In genomic region chr7:89311886-89312285, GRCh38 we compare ENCODE assay signal across 22 cellular contexts.
"Had no signal": no experiment of that assay in that cellular context is flagged by ENCODE, and none has a peak within 500 bp of the region (broad histone marks: within the 10 kb centered on the region; RNA-seq: fewer than 3 reads in every experiment).

No MANE protein-coding gene starts in this region.

- H3K4me2 ChIP-seq: smooth muscle cell had no signal

- H3K36me3 Mint-ChIP-seq: naive thymus-derived CD8-positive, alpha-beta T cell had no signal

- H3K4me1 ChIP-seq: left lung, pancreas, prostate gland, right lobe of liver, suprapubic skin, tibial artery, upper lobe of left lung, vagina had no signal

- H3K27me3 ChIP-seq: left lung, pancreas, right lobe of liver, suprapubic skin, tibial artery, upper lobe of left lung, vagina had no signal

- H3K27ac Mint-ChIP-seq: stimulated activated naive CD8-positive, alpha-beta T cell treated with anti-CD3 and anti-CD28 coated beads, Interleukin-15, Interleukin-2, amounts not matched to agents 100 ng/mL and 50 ng/mL, for 24 hours had no signal

- H3K4me3 Mint-ChIP-seq: naive thymus-derived CD8-positive, alpha-beta T cell; stimulated activated naive CD8-positive, alpha-beta T cell treated with anti-CD3 and anti-CD28 coated beads, Interleukin-15, Interleukin-2, amounts not matched to agents 100 ng/mL and 50 ng/mL, for 24 hours had no signal

- H3K36me3 ChIP-seq: left lung, pancreas, prostate gland, right lobe of liver, suprapubic skin, thoracic aorta, tibial artery, upper lobe of left lung, vagina had no signal

- H3K9me3 ChIP-seq: left lung, pancreas, prostate gland, right lobe of liver, suprapubic skin, thoracic aorta, tibial artery, upper lobe of left lung, vagina had no signal

- H3K4me3 ChIP-seq: left lung, lung, pancreas, prostate gland, right lobe of liver, smooth muscle cell, suprapubic skin, thoracic aorta, tibial artery, upper lobe of left lung, vagina had no signal

- DNase-seq: head of caudate nucleus; hippocampal formation; kidney; left colon; left lung; naive thymus-derived CD8-positive, alpha-beta T cell; nucleus accumbens; pancreas; posterior cingulate gyrus; right lobe of liver; stimulated activated CD4-positive, alpha-beta T cell treated with anti-CD3 and anti-CD28 coated beads, Interleukin-1b, Interleukin-23, amount 100 ng/mL, for 48 hours; stimulated activated CD4-positive, alpha-beta T cell treated with anti-CD3 and anti-CD28 coated beads, Interleukin-2, amount 100 ng/mL, for 48 hours; stimulated activated naive CD4-positive, alpha-beta T cell; tibial artery; upper lobe of left lung had no signal

- H3K27me3 Mint-ChIP-seq: stimulated activated naive CD8-positive, alpha-beta T cell treated with anti-CD3 and anti-CD28 coated beads, Interleukin-15, Interleukin-2, amounts not matched to agents 100 ng/mL and 50 ng/mL, for 24 hours had no signal

- H3K27ac ChIP-seq: left lung, pancreas, prostate gland, right lobe of liver, suprapubic skin, thoracic aorta, tibial artery, upper lobe of left lung, vagina had no signal
